In genomic region chrX:41334866-41335589, GRCh38 we compare ENCODE assay signal across 8 cellular contexts. TPM values are rescaled to one million over a fixed set of nuclear protein-coding genes. Genes with fewer than 3 reads are reported as not detected.
DNase-seq lines count a peak whose midpoint lies in the region; ATAC-seq, FAIRE-seq and TF ChIP-seq lines count a peak whose summit lies in the region.

No MANE protein-coding gene starts in this region.

- H3K9me3 ChIP-seq in endocrine pancreas (ENCODE audit: control insufficient read depth, low read length) = no peaks in the 10 kb centered on the region
- no peaks in the 10 kb centered on the region for H3K9me3 ChIP-seq in mucosa of descending colon

- no peak for DNase-seq in AG04449 (ENCODE audit: low read depth, low spot score)
- DNase-seq in GM19239 (ENCODE audit: insufficient read length, low spot score) = no peak
- DNase-seq in M059J (ENCODE audit: low read depth) = peak; percentile 63
- peak; percentile 72 for DNase-seq in activated CD8-positive, alpha-beta memory T cell treated with anti-CD3 and anti-CD28 coated beads, Interleukin-2, amount 10 ng/mL, durations not matched to agents 7 days and 5 days
- peak; percentile 43 to 81 (median 57) for DNase-seq in mucosa of descending colon
- peak; percentile 64 for DNase-seq in stimulated activated CD8-positive, alpha-beta memory T cell treated with anti-CD3 and anti-CD28 coated beads, Interleukin-4, amount 100 ng/mL, for 48 hours

- H3K27me3 ChIP-seq in endocrine pancreas (ENCODE audit: control insufficient read depth, insufficient read depth, low read length) = no peaks in the 10 kb centered on the region

- peaks cover 25% of the 10 kb centered on the region for H3K4me1 Mint-ChIP-seq in activated CD8-positive, alpha-beta memory T cell treated with anti-CD3 and anti-CD28 coated beads, Interleukin-2, amount 10 ng/mL, durations not matched to agents 7 days and 5 days

- intact Hi-C loops in mucosa of descending colon (cut with DNase I, micrococcal nuclease) = loop anchor here in 1 of 2 donors (10.0 kb wide), 1 partner anchor 110 kb away; the partner anchor contains the start of gene NYX

- H3K27me3 Mint-ChIP-seq in activated CD8-positive, alpha-beta memory T cell treated with anti-CD3 and anti-CD28 coated beads, Interleukin-2, amount 10 ng/mL, durations not matched to agents 7 days and 5 days = no peaks in the 10 kb centered on the region

- H3K9me3 Mint-ChIP-seq in activated CD8-positive, alpha-beta memory T cell treated with anti-CD3 and anti-CD28 coated beads, Interleukin-2, amount 10 ng/mL, durations not matched to agents 7 days and 5 days (ENCODE audit: low read depth) = no peaks in the 10 kb centered on the region

- H3K36me3 Mint-ChIP-seq in activated CD8-positive, alpha-beta memory T cell treated with anti-CD3 and anti-CD28 coated beads, Interleukin-2, amount 10 ng/mL, durations not matched to agents 7 days and 5 days = peaks cover 39% of the 10 kb centered on the region

- peak; percentile 71 for FAIRE-seq in GM19239 (lab: Jason Lieb, UNC)

- H3K4me3 ChIP-seq in AG04449 (ENCODE audit: low read depth, low read length) (peak overlapping the region; percentile 86), endocrine pancreas (ENCODE audit: control insufficient read depth, insufficient read depth, low read length) (peak overlapping the region; percentile 95), mucosa of descending colon (peak overlapping the region; percentile 91)

- ATAC-seq in activated CD8-positive, alpha-beta memory T cell treated with anti-CD3 and anti-CD28 coated beads, Interleukin-2, amount 10 ng/mL, durations not matched to agents 7 days and 5 days = peak; percentile 3
- ATAC-seq in mucosa of descending colon (peak; percentile 43), HG02884 (IDR thresholded peaks at IDR 0.05; ENCODE audit: unreplicated experiment) (no peak)

- CTCF ChIA-PET in AG04449 (lab: Yijun Ruan, JAX) = interaction anchor here (1.0 kb wide), 1 partner anchor 82 kb away, joined by 3 read pairs; no protein-coding TSS in a partner anchor
- CTCF ChIA-PET in activated CD8-positive, alpha-beta memory T cell treated with anti-CD3 and anti-CD28 coated beads, Interleukin-2, amount 10 ng/mL, durations not matched to agents 7 days and 5 days (lab: Charles Lee) = no interaction called here

- H3K36me3 ChIP-seq in endocrine pancreas (ENCODE audit: control insufficient read depth, insufficient read depth, low read length) (no peaks in the 10 kb centered on the region), mucosa of descending colon (ENCODE audit: low read depth) (no peaks in the 10 kb centered on the region)

- H3K27ac Mint-ChIP-seq in activated CD8-positive, alpha-beta memory T cell treated with anti-CD3 and anti-CD28 coated beads, Interleukin-2, amount 10 ng/mL, durations not matched to agents 7 days and 5 days = peak overlapping the region; percentile 100

- POLR2A ChIA-PET in AG04449 (lab: Yijun Ruan, JAX) = no interaction called here

- H3K4me3 Mint-ChIP-seq in activated CD8-positive, alpha-beta memory T cell treated with anti-CD3 and anti-CD28 coated beads, Interleukin-2, amount 10 ng/mL, durations not matched to agents 7 days and 5 days = peak overlapping the region; percentile 90

- H3K4me1 ChIP-seq in endocrine pancreas (ENCODE audit: control insufficient read depth, insufficient read depth, low read length) (peaks cover 4% of the 10 kb centered on the region), mucosa of descending colon (ENCODE audit: low read depth) (peaks cover 2% of the 10 kb centered on the region)

- TF ChIP-seq CTCF in AG04449 (IDR thresholded peaks at IDR 0.05; ENCODE audit: insufficient read depth, low read length, missing control alignments) = no peak
- no peak for TF ChIP-seq CTCF in mucosa of descending colon (IDR thresholded peaks at IDR 0.05)

- H3K9ac ChIP-seq in endocrine pancreas (ENCODE audit: control insufficient read depth, insufficient read depth, low read length) = peak overlapping the region; percentile 95

RNA-seq across cellular contexts. Expression of gene DDX3X, which starts 1.1 kb away (rescaled TPM):
- 145 and 209 TPM in 2 replicates for total RNA-seq in M059J (2014; rRNA removed; shearing (Covaris generic))
- total RNA-seq in activated CD8-positive, alpha-beta memory T cell treated with anti-CD3 and anti-CD28 coated beads, Interleukin-2, amount 10 ng/mL, durations not matched to agents 7 days and 5 days = 100 to 1,000 TPM; 198 to 253 TPM
- total RNA-seq in mucosa of descending colon = 100 to 1,000 TPM; 208 to 256 (median 250) TPM

Comparison
In these comparisons a context has a peak if more than half of its experiments do, and no peak if none do; other contexts are left out.
1. DNase-seq: peak in M059J (single experiment), activated CD8-positive, alpha-beta memory T cell treated with anti-CD3 and anti-CD28 coated beads, Interleukin-2, amount 10 ng/mL, durations not matched to agents 7 days and 5 days (single experiment), mucosa of descending colon (3 of 3) and stimulated activated CD8-positive, alpha-beta memory T cell treated with anti-CD3 and anti-CD28 coated beads, Interleukin-4, amount 100 ng/mL, for 48 hours (single experiment); none in AG04449 (single experiment) and GM19239 (single experiment).
2. Peak in every context shown above with its lines, with median percentiles within 50 percentile points of each other: H3K4me3 ChIP-seq.